ENCODE assay signal across 15 cellular contexts in the genomic region with DNA sequence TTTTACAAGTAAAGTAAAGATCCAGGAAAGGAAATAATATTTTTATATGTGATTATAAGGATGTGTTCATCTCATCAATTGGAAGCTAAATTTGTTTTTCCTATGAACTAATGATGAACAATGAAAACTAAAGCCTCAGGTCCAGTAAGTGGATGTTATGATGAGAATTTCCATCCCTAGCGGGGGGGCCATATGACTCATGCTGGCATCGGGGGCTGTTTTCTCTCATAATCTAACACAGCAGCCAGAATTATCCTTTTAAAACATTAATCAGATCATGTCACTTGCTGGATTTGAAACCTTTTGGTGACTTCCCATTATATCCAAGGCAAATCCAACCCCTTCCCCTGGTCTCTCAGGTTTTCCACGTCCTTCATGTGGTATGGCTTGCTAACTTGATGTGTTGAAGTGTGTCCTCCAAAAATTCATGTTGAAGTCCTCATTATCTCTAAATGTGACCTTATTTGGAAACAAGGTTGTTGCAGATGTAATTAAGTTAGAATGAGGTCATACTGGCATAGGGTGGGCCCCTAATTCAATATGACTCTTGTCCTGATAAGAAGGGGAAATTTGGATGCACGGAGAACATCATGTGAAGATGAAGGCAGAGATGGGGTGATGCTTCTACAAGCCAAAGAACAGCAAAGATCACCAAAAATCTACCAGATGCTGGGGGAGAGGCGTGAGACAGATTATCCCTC.
DNase-seq lines count a peak whose midpoint lies in the region; ATAC-seq and TF ChIP-seq lines count a peak whose summit lies in the region.
"Had no signal": no experiment of that assay in that cellular context is flagged by ENCODE, and none has a peak within 500 bp of the region (broad histone marks: within the 10 kb centered on the region; RNA-seq: fewer than 3 reads in every experiment).

No MANE protein-coding gene starts in this region.

- H3K27me3 ChIP-seq in brain microvascular endothelial cell (replicated peaks) (no peaks in the 10 kb centered on the region), thyroid gland (no peaks in the 10 kb centered on the region)

- no peak for ATAC-seq in HG03045 (IDR thresholded peaks at IDR 0.05; ENCODE audit: unreplicated experiment)
- no peak for ATAC-seq in GM19351 (IDR thresholded peaks at IDR 0.05; ENCODE audit: unreplicated experiment)

- no peak for TF ChIP-seq POLR2A in thyroid gland (IDR thresholded peaks at IDR 0.05)

- H3K4me3 ChIP-seq in brain microvascular endothelial cell (ENCODE audit: low read depth, low read length) (no peak overlapping the region), fibroblast of mammary gland (ENCODE audit: control insufficient read depth, low read depth, low read length) (no peak overlapping the region), thyroid gland (replicated peaks in 1 of 3) (no peak overlapping the region)
- H3K4me3 ChIP-seq: BLaER1 treated with 17β-estradiol and CSF1 and Interleukin-3, amounts not matched to agents 10 nM and 100 nM had no signal

- in situ Hi-C loops in brain microvascular endothelial cell (cut with HindIII; ENCODE audit: low pct_ligation_motif_present, low sequenced_read_pairs): no loop called here

- DNase-seq in AG20443 (ENCODE audit: low spot score) (peak; percentile 30), NCI-H82 treated with DMSO at 0.1 percent for 48 hours (lab: John Stamatoyannopoulos, UW; ENCODE audit: unreplicated experiment) (peak; percentile 0), brain microvascular endothelial cell (peak; percentile 10), fibroblast of mammary gland (ENCODE audit: low read depth) (peak; percentile 11), thyroid gland (no peak), NCI-H1048 (lab: John Stamatoyannopoulos, UW) (no peak)
- DNase-seq: 8988T, H7, NCI-H187 treated with DMSO at 0.1 percent for 48 hours, NCI-H2171, NCI-H446 treated with DMSO at 0.1 percent for 48 hours, Right ventricle myocardium superior had no signal

- intact Hi-C loops in thyroid gland (cut with DNase I): no loop called here

- no peaks in the 10 kb centered on the region for H3K9me3 ChIP-seq in thyroid gland
- H3K9me3 ChIP-seq: BLaER1 treated with 17β-estradiol and CSF1 and Interleukin-3, amounts not matched to agents 10 nM and 100 nM had no signal

- no peak overlapping the region for H3K27ac ChIP-seq in brain microvascular endothelial cell
- H3K27ac ChIP-seq in thyroid gland: no peak overlapping the region
- H3K27ac ChIP-seq: BLaER1 treated with 17β-estradiol and CSF1 and Interleukin-3, amounts not matched to agents 10 nM and 100 nM had no signal

- H3K36me3 ChIP-seq in brain microvascular endothelial cell (replicated peaks): no peaks in the 10 kb centered on the region
- H3K36me3 ChIP-seq in thyroid gland: no peaks in the 10 kb centered on the region
- H3K36me3 ChIP-seq: BLaER1 treated with 17β-estradiol and CSF1 and Interleukin-3, amounts not matched to agents 10 nM and 100 nM had no signal

- TF ChIP-seq CTCF in brain microvascular endothelial cell (IDR thresholded peaks at IDR 0.05; ENCODE audit: low read depth, low read length, missing control alignments) (no peak), fibroblast of mammary gland (conservative IDR thresholded peaks at IDR 0.05; ENCODE audit: control insufficient read depth, insufficient read depth, low read depth, low read length) (no peak), thyroid gland (IDR thresholded peaks at IDR 0.05) (no peak)

- 56 to 81% methylated on average over 5 of the region's 5 CpGs for WGBS in thyroid gland, 2 donors

- H3K4me1 ChIP-seq in thyroid gland: no peaks in the 10 kb centered on the region

Comparison
In these comparisons a context has a peak if more than half of its experiments do, and no peak if none do; other contexts are left out.
1. DNase-seq: peak in AG20443 (single experiment), NCI-H82 treated with DMSO at 0.1 percent for 48 hours (single experiment), brain microvascular endothelial cell (single experiment) and fibroblast of mammary gland (single experiment); none in thyroid gland (0 of 2) and NCI-H1048 (single experiment).